Comparison of ENCODE assay signal across 8 cellular contexts in genomic region chr3:107524214-107525100, GRCh38. TPM values are rescaled to one million over a fixed set of nuclear protein-coding genes. Genes with fewer than 3 reads are reported as not detected.
DNase-seq lines count a peak whose midpoint lies in the region; ATAC-seq and TF ChIP-seq lines count a peak whose summit lies in the region.

No MANE protein-coding gene starts in this region.

- no peak for TF ChIP-seq CTCF in right atrium auricular region (IDR thresholded peaks at IDR 0.05)

- H3K9me3 ChIP-seq in right atrium auricular region, result no peaks in the 10 kb centered on the region

- no peaks in the 10 kb centered on the region for H3K36me3 ChIP-seq in right atrium auricular region

- DNase-seq in CD1c-positive myeloid dendritic cell (ENCODE audit: extremely low spot score), result peak; percentile 56
- peak; percentile 52 for DNase-seq in SW480 (ENCODE audit: low spot score)
- DNase-seq in amniotic stem cell (lab: John Stamatoyannopoulos, UW), result peak; percentile 32
- DNase-seq in right atrium auricular region (ENCODE audit: low spot score), result peak; percentile 62
- peak in 9 of 10 donors; percentile 29 to 89 (median 49) for DNase-seq in posterior cingulate gyrus

- H3K27me3 ChIP-seq in right atrium auricular region, result no peaks in the 10 kb centered on the region

- peak overlapping the region; percentile 92 to 97 for H3K27ac ChIP-seq in right atrium auricular region

- intact Hi-C loops in posterior cingulate gyrus (cut with DNase I), result loop anchor here (10.0 kb wide), 1 partner anchor 290 kb away; no protein-coding TSS in a partner anchor

- ATAC-seq in HG03175 (IDR thresholded peaks at IDR 0.05; ENCODE audit: unreplicated experiment) (peak; percentile 5), HG03159 (IDR thresholded peaks at IDR 0.05; ENCODE audit: unreplicated experiment) (no peak), GM18907 (IDR thresholded peaks at IDR 0.05; ENCODE audit: unreplicated experiment) (no peak)

- peaks cover 0 to 11% of the 10 kb centered on the region in 2 donors for H3K4me1 ChIP-seq in right atrium auricular region

- peak overlapping the region; percentile 68 to 92 for H3K4me3 ChIP-seq in right atrium auricular region

RNA-seq across cellular contexts. Expression of gene BBX, which starts 1.7 kb away (rescaled TPM):
- total RNA-seq in right atrium auricular region, result 10 to 100 TPM; 33.8 to 57.2 TPM
